Comparison of ENCODE assay signal across 22 cellular contexts in the genomic region with DNA sequence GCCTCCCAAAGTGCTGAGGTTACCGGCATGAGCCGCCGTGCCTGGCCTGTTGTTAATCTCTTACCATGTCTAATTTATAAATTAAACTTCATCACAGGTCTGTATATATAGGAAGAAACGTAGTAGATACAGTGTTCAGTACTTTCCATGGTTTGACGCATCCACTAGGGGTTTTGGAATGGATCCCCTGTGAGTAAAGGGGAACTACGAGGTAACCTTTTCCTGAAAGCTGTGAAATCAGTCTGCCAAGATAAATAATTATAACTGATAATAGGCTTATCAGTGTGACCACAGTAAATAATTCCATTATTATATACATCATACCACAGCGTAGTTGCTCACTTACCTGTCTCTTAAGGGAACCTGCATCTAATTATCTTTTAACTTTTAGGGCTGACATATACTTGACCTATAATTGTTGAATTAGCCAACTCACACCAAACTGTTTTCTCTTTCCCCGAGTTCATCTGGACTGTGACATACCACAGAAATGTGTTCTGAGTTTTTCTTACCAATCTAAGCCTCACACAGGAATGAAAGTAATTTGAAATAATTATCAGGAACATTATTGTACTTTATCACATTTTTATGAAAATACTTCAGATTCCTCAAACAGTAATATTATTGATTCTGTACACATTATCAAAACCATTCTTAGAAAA.
"Had no signal": no experiment of that assay in that cellular context is flagged by ENCODE, and none has a peak within 500 bp of the region (broad histone marks: within the 10 kb centered on the region; RNA-seq: fewer than 3 reads in every experiment).

No MANE protein-coding gene starts in this region.

- H3K4me1 ChIP-seq: left ventricle myocardium inferior had no signal

- H3K4me3 Mint-ChIP-seq: effector memory CD8-positive, alpha-beta T cell; immature natural killer cell; naive thymus-derived CD8-positive, alpha-beta T cell had no signal

- H3K9me3 Mint-ChIP-seq: effector memory CD8-positive, alpha-beta T cell; immature natural killer cell; naive thymus-derived CD8-positive, alpha-beta T cell had no signal

- H3K27me3 ChIP-seq: esophagus muscularis mucosa, gastroesophageal sphincter, neutrophil had no signal

- DNase-seq: central memory CD4-positive, alpha-beta T cell; effector memory CD8-positive, alpha-beta T cell; foreskin fibroblast; immature natural killer cell; kidney; left cardiac atrium; left ventricle myocardium inferior; mesendoderm; naive thymus-derived CD8-positive, alpha-beta T cell; posterior cingulate gyrus; right cardiac atrium; stimulated activated CD4-positive, alpha-beta T cell treated with anti-CD3 and anti-CD28 coated beads, Interleukin-15, amount 100 ng/mL, for 24 hours; stimulated activated CD4-positive, alpha-beta T cell treated with anti-CD3 and anti-CD28 coated beads, Interleukin-1b, Interleukin-23, amount 100 ng/mL, for 48 hours; stimulated activated CD4-positive, alpha-beta T cell treated with anti-CD3 and anti-CD28 coated beads, Interleukin-4, amount 100 ng/mL, for 24 hours; stimulated activated naive CD4-positive, alpha-beta T cell; trophoblast cell had no signal

- H3K27ac Mint-ChIP-seq: effector memory CD8-positive, alpha-beta T cell; immature natural killer cell; naive thymus-derived CD8-positive, alpha-beta T cell had no signal

- ATAC-seq: effector memory CD8-positive, alpha-beta T cell; gastroesophageal sphincter; left cardiac atrium; naive thymus-derived CD8-positive, alpha-beta T cell had no signal

- H3K9me3 ChIP-seq: esophagus muscularis mucosa, gastroesophageal sphincter, left ventricle myocardium inferior, neutrophil had no signal

- H3K36me3 ChIP-seq: left ventricle myocardium inferior, neutrophil had no signal

- H3K36me3 Mint-ChIP-seq: immature natural killer cell; naive thymus-derived CD8-positive, alpha-beta T cell had no signal

- H3K27me3 Mint-ChIP-seq: naive thymus-derived CD8-positive, alpha-beta T cell had no signal

- H3K27ac ChIP-seq: epithelial cell of prostate, esophagus muscularis mucosa, gastroesophageal sphincter, left ventricle myocardium inferior, neutrophil had no signal

- H3K4me3 ChIP-seq: esophagus muscularis mucosa, gastroesophageal sphincter, left ventricle myocardium inferior, lung, smooth muscle cell had no signal
